ENCODE assay signal across 34 cellular contexts in the genomic region with DNA sequence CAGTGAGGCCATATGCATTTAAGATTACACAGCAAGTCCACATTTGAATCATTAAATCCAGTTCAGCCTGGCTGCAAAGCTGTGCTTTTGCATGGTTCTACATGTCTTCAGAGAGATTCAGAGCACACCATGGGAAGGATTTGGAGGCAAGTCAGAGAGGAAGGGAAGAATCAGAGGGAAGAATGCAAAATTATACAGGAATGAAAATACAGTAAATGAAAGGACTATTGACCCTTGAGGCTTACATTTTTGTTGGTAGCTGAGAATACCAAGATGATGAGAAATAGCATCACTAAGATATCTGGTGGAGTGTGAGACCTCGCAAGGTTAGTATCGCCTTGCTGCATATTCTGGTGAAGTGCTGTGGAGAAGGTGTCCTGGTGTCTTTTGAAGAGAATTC. TPM values are rescaled to one million over a fixed set of nuclear protein-coding genes. Genes with fewer than 3 reads are reported as not detected.
DNase-seq lines count a peak whose midpoint lies in the region; FAIRE-seq and TF ChIP-seq lines count a peak whose summit lies in the region.
"Had no signal": no experiment of that assay in that cellular context is flagged by ENCODE, and none has a peak within 500 bp of the region (broad histone marks: within the 10 kb centered on the region; RNA-seq: fewer than 3 reads in every experiment).

No MANE protein-coding gene starts in this region.

- no peaks in the 10 kb centered on the region for H3K27me3 ChIP-seq in astrocyte (ENCODE audit: insufficient read depth, low read length)
- no peaks in the 10 kb centered on the region for H3K27me3 ChIP-seq in smooth muscle cell (ENCODE audit: low read depth)
- no peaks in the 10 kb centered on the region for H3K27me3 ChIP-seq in MM.1S (replicated peaks; ENCODE audit: insufficient read depth, low read length)
- H3K27me3 ChIP-seq: BLaER1, left lung, right atrium auricular region, spleen, stomach, tibial nerve had no signal

- H3F3A ChIP-seq in smooth muscle cell (ENCODE audit: low read depth) = peaks cover 12% of the 10 kb centered on the region
- H3F3A ChIP-seq in MM.1S (ENCODE audit: insufficient read depth, low read length) = peaks cover 12% of the 10 kb centered on the region

- H3K27ac ChIP-seq in astrocyte (ENCODE audit: low read depth, low read length) (peak overlapping the region; percentile 4), smooth muscle cell (ENCODE audit: low read depth) (peak overlapping the region; percentile 66), MM.1S (ENCODE audit: low read length) (no peak overlapping the region)
- H3K27ac ChIP-seq: BLaER1, spleen, stomach, tibial nerve had no signal

- H3K9me3 ChIP-seq in astrocyte (ENCODE audit: insufficient read depth, low read depth, low read length) = no peaks in the 10 kb centered on the region
- no peaks in the 10 kb centered on the region for H3K9me3 ChIP-seq in smooth muscle cell (replicated peaks; ENCODE audit: low read depth)
- H3K9me3 ChIP-seq in MM.1S (replicated peaks; ENCODE audit: insufficient read depth, low read length) = no peaks in the 10 kb centered on the region
- H3K9me3 ChIP-seq: left lung, right atrium auricular region, spleen, stomach, tibial nerve had no signal

- peaks cover 49% of the 10 kb centered on the region for H3K4me1 Mint-ChIP-seq in astrocyte (ENCODE audit: low read depth, unreplicated experiment)

- FAIRE-seq in astrocyte (lab: Jason Lieb, UNC) = peak; percentile 95

- H2AFZ ChIP-seq in astrocyte (ENCODE audit: low read depth, low read length) (no peak overlapping the region), smooth muscle cell (ENCODE audit: low read depth) (no peak overlapping the region), MM.1S (ENCODE audit: low read length) (no peak overlapping the region)
- H2AFZ ChIP-seq: GM23338 had no signal

- peaks cover 24% of the 10 kb centered on the region for H3K4me1 ChIP-seq in astrocyte (ENCODE audit: insufficient read depth, low read length)
- H3K4me1 ChIP-seq in smooth muscle cell (ENCODE audit: low read depth) = peaks cover 16% of the 10 kb centered on the region
- peaks cover 22% of the 10 kb centered on the region for H3K4me1 ChIP-seq in MM.1S (ENCODE audit: low read length)

- H3K79me2 ChIP-seq in astrocyte (ENCODE audit: insufficient read depth, low read length) (no peaks in the 10 kb centered on the region), smooth muscle cell (ENCODE audit: low read depth) (no peaks in the 10 kb centered on the region), MM.1S (ENCODE audit: low read length) (no peaks in the 10 kb centered on the region)

- no peak overlapping the region for H3K4me3 Mint-ChIP-seq in astrocyte (ENCODE audit: unreplicated experiment)
- H3K4me3 Mint-ChIP-seq: activated CD8-positive, alpha-beta memory T cell treated with anti-CD3 and anti-CD28 coated beads, Interleukin-2, amount 10 ng/mL, durations not matched to agents 7 days and 5 days; brain; GM23338; T-helper 1 cell treated with Interleukin-12 subunit alpha and Interleukin-12 subunit beta and Interleukin-4 antibody, amounts not matched to agents 30 μg/mL and 1 μg/mL, for 36 hours had no signal

- WGBS in smooth muscle cell (ENCODE audit: low lambda C conversion rate) = 59% methylated on average over 2 of the region's 2 CpGs

- TF ChIP-seq CTCF in astrocyte (IDR thresholded peaks at IDR 0.05; ENCODE audit: insufficient read depth, low read depth, low read length) (no peak), smooth muscle cell (IDR thresholded peaks at IDR 0.05; ENCODE audit: borderline replicate concordance, insufficient read depth, poor library complexity, severe bottlenecking) (no peak), MM.1S (IDR thresholded peaks at IDR 0.05; ENCODE audit: low read length) (no peak)

- H3K36me3 ChIP-seq in astrocyte (ENCODE audit: insufficient read depth, low read length) (no peaks in the 10 kb centered on the region), smooth muscle cell (ENCODE audit: low read depth) (no peaks in the 10 kb centered on the region), MM.1S (replicated peaks; ENCODE audit: insufficient read depth, low read length) (no peaks in the 10 kb centered on the region)
- H3K36me3 ChIP-seq: left lung, right atrium auricular region, spleen, stomach, tibial nerve had no signal

- H3K9me3 Mint-ChIP-seq in astrocyte (ENCODE audit: unreplicated experiment) = no peaks in the 10 kb centered on the region
- H3K9me3 Mint-ChIP-seq: GM23338 had no signal

- no peaks in the 10 kb centered on the region for H4K20me1 ChIP-seq in astrocyte (ENCODE audit: insufficient read depth, low read length)
- H4K20me1 ChIP-seq in smooth muscle cell (ENCODE audit: low read depth) = no peaks in the 10 kb centered on the region
- no peaks in the 10 kb centered on the region for H4K20me1 ChIP-seq in MM.1S (ENCODE audit: insufficient read depth, low read length)
- H4K20me1 ChIP-seq: BLaER1 had no signal

- DNase-seq in ELR (ENCODE audit: low read depth) (peak; percentile 38), astrocyte (ENCODE audit: low read depth) (peak; percentile 85), iris pigment epithelial cell (ENCODE audit: low read depth) (peak; percentile 81), smooth muscle cell (lab: John Stamatoyannopoulos, UW; ENCODE audit: unreplicated experiment) (no peak), MM.1S (no peak), G401 (ENCODE audit: low spot score) (no peak), DMS114 treated with DMSO at 0.1 percent for 48 hours (lab: John Stamatoyannopoulos, UW; ENCODE audit: unreplicated experiment) (no peak), cerebellum (ENCODE audit: low spot score) (no peak)
- DNase-seq: ACHN; activated CD4-positive, CD25-positive, alpha-beta regulatory T cell; activated CD8-positive, alpha-beta memory T cell treated with anti-CD3 and anti-CD28 coated beads, Interleukin-2, amount 10 ng/mL, durations not matched to agents 7 days and 5 days; activated gamma-delta T cell treated with Interleukin-2 at 50 U/mL for 16 hours; activated T-cell treated with anti-CD3 and anti-CD28 coated beads, Interleukin-2, amount 50 U/mL, for 48 hours; DMS 273 treated with DMSO at 0.1 percent for 48 hours; effector CD4-positive, alpha-beta T cell; GDM1; glutamatergic neuron; left lung; mesendoderm; NCI-H1092; NCI-H187; NCI-H524; OCI-M1; spleen; stimulated activated CD4-positive, alpha-beta T cell treated with anti-CD3 and anti-CD28 coated beads, Interleukin-2, amount 100 ng/mL, for 24 hours; stimulated activated CD8-positive, alpha-beta memory T cell treated with anti-CD3 and anti-CD28 coated beads, Interleukin-4, amount 100 ng/mL, for 48 hours; stomach had no signal

- no peaks in the 10 kb centered on the region for H3K36me3 Mint-ChIP-seq in astrocyte (ENCODE audit: low read depth, unreplicated experiment)

- peak overlapping the region; percentile 16 for H3K27ac Mint-ChIP-seq in astrocyte (ENCODE audit: unreplicated experiment)
- H3K27ac Mint-ChIP-seq: activated CD8-positive, alpha-beta memory T cell treated with anti-CD3 and anti-CD28 coated beads, Interleukin-2, amount 10 ng/mL, durations not matched to agents 7 days and 5 days; GM23338; T-helper 1 cell treated with Interleukin-12 subunit alpha and Interleukin-12 subunit beta and Interleukin-4 antibody, amounts not matched to agents 30 μg/mL and 1 μg/mL, for 36 hours had no signal

- no peaks in the 10 kb centered on the region for H3K9me2 ChIP-seq in MM.1S (replicated peaks; ENCODE audit: insufficient read depth, low read length)

- H3K4me3 ChIP-seq in astrocyte (ENCODE audit: insufficient read depth, low read depth, low read length) (no peak overlapping the region), smooth muscle cell (no peak overlapping the region), MM.1S (ENCODE audit: low read length) (no peak overlapping the region)
- H3K4me3 ChIP-seq: BLaER1, GM23338, left lung, right atrium auricular region, spleen, stomach, tibial nerve had no signal

- H3K4me2 ChIP-seq in astrocyte (ENCODE audit: low read length) (peak overlapping the region; percentile 33), smooth muscle cell (no peak overlapping the region), MM.1S (ENCODE audit: low read depth, low read length) (no peak overlapping the region)
- H3K4me2 ChIP-seq: BLaER1, GM23338 had no signal

- in situ Hi-C loops in G401 (cut with HindIII; ENCODE audit: low sequenced_read_pairs) = no loop called here

- H3K9ac ChIP-seq in astrocyte (ENCODE audit: low read length) (no peak overlapping the region), smooth muscle cell (ENCODE audit: low read depth) (no peak overlapping the region), MM.1S (ENCODE audit: low read length) (no peak overlapping the region)
- H3K9ac ChIP-seq: BLaER1 had no signal

- no peaks in the 10 kb centered on the region for H3K27me3 Mint-ChIP-seq in astrocyte (ENCODE audit: low read depth, unreplicated experiment)
- H3K27me3 Mint-ChIP-seq: activated CD8-positive, alpha-beta memory T cell treated with anti-CD3 and anti-CD28 coated beads, Interleukin-2, amount 10 ng/mL, durations not matched to agents 7 days and 5 days; brain had no signal

RNA-seq across cellular contexts. Expression of a gene that starts 13.8 kb away (rescaled TPM):
- total RNA-seq in astrocyte (209 and 230 TPM in 2 replicates), smooth muscle cell (104 and 115 TPM in 2 replicates), cerebellum (5.3 TPM)
- polyA plus RNA-seq in smooth muscle cell = 56.2 and 94.3 TPM in 2 replicates
- 3.7 TPM in 1 of 2 replicates, not detected in the other for total RNA-seq in G401 (2014; rRNA removed; shearing (Covaris generic))
- total RNA-seq: GM23338, HT1080 had no signal

Comparison
In these comparisons a context has a peak if more than half of its experiments do, and no peak if none do; other contexts are left out.
1. DNase-seq: peak in ELR (single experiment), astrocyte (single experiment) and iris pigment epithelial cell (single experiment); none in smooth muscle cell (single experiment), MM.1S (single experiment), G401 (single experiment), DMS114 treated with DMSO at 0.1 percent for 48 hours (single experiment) and cerebellum (single experiment).
2. RNA of a gene that starts 13.8 kb away (total RNA-seq): 209 to 230 TPM in astrocyte and 104 to 115 TPM in smooth muscle cell; 5.3 TPM in cerebellum (single experiment) and 3.7 TPM in G401; every median in the first group is over 10 times any median in the second.